Comparison of ENCODE assay signal across 1 cellular context in the genomic region with DNA sequence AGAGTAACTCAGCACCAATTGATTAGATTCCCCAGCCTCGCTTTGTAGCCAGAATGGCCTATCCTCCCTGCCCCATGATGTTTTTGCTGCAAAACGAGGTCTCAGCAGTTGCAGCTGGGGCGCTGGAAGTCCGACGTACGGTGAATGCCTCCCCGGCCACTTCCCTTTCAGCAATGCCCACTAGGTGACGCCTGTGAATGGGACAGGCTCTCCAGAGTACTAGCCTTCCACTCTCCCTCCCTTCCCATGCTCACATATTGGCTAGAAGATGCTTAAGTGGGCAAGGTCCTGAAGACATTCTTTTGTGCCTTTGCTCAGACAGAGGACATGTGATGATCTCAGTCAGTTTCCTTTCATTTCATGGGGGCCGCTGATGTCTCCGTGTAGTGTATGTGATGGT.
TF ChIP-seq lines count a peak whose summit lies in the region.

No MANE protein-coding gene starts in this region.

TF ChIP-seq in SK-N-SH treated with all-trans-retinoic acid at 6 μM for 48 hours, 23 proteins besides CTCF, POLR2A, EP300 and RAD21 (continued from another document):
- TF ChIP-seq, protein P1, sequence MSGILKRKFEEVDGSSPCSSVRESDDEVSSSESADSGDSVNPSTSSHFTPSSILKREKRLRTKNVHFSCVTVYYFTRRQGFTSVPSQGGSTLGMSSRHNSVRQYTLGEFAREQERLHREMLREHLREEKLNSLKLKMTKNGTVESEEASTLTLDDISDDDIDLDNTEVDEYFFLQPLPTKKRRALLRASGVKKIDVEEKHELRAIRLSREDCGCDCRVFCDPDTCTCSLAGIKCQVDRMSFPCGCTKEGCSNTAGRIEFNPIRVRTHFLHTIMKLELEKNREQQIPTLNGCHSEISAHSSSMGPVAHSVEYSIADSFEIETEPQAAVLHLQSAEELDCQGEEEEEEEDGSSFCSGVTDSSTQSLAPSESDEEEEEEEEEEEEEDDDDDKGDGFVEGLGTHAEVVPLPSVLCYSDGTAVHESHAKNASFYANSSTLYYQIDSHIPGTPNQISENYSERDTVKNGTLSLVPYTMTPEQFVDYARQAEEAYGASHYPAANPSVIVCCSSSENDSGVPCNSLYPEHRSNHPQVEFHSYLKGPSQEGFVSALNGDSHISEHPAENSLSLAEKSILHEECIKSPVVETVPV (CRISPR knock-in tag; IDR thresholded peaks at IDR 0.05): no peak
- no peak for TF ChIP-seq ARNTL (CRISPR knock-in tag; IDR thresholded peaks at IDR 0.05; ENCODE audit: borderline replicate concordance, low read depth)
